In genomic region chr2:174219321-174219720, GRCh38 we compare ENCODE assay signal across 25 cellular contexts.
"Had no signal": no experiment of that assay in that cellular context is flagged by ENCODE, and none has a peak within 500 bp of the region (broad histone marks: within the 10 kb centered on the region; RNA-seq: fewer than 3 reads in every experiment).

No MANE protein-coding gene starts in this region.

- H3K9me3 Mint-ChIP-seq: dendritic cell treated with granulocyte-macrophage colony-stimulating factor and Interleukin-4, amounts not matched to agents 40 ng/mL and 50 ng/mL, for 4 days; effector memory CD8-positive, alpha-beta T cell; endodermal cell; mesothelial cell of epicardium; naive B cell; naive thymus-derived CD8-positive, alpha-beta T cell had no signal

- H3K27me3 Mint-ChIP-seq: dendritic cell treated with granulocyte-macrophage colony-stimulating factor and Interleukin-4, amounts not matched to agents 40 ng/mL and 50 ng/mL, for 4 days; effector memory CD8-positive, alpha-beta T cell; naive B cell; naive thymus-derived CD8-positive, alpha-beta T cell had no signal

- H3K27me3 ChIP-seq: esophagus squamous epithelium, gastrocnemius medialis, heart right ventricle, left lung had no signal

- H3K27ac ChIP-seq: epithelial cell of prostate, esophagus squamous epithelium, gastrocnemius medialis, heart right ventricle, left lung, lower lobe of right lung had no signal

- H3K4me3 Mint-ChIP-seq: dendritic cell treated with granulocyte-macrophage colony-stimulating factor and Interleukin-4, amounts not matched to agents 40 ng/mL and 50 ng/mL, for 4 days; effector memory CD8-positive, alpha-beta T cell; endodermal cell; mesothelial cell of epicardium; naive B cell; naive thymus-derived CD8-positive, alpha-beta T cell had no signal

- H3K27ac Mint-ChIP-seq: dendritic cell treated with granulocyte-macrophage colony-stimulating factor and Interleukin-4, amounts not matched to agents 40 ng/mL and 50 ng/mL, for 4 days; effector memory CD8-positive, alpha-beta T cell; endodermal cell; mesothelial cell of epicardium; naive thymus-derived CD8-positive, alpha-beta T cell had no signal

- DNase-seq: cortex of kidney; effector CD8-positive, alpha-beta T cell; effector memory CD8-positive, alpha-beta T cell; endodermal cell; erythroblast; esophagus squamous epithelium; foreskin fibroblast; foreskin melanocyte; gastrocnemius medialis; glutamatergic neuron; head of caudate nucleus; heart right ventricle; hippocampal formation; left cardiac atrium; left lung; left ventricle myocardium superior; lower lobe of right lung; mesenchymal stem cell; mucosa of descending colon; naive B cell; naive thymus-derived CD8-positive, alpha-beta T cell had no signal

- H3K4me3 ChIP-seq: esophagus squamous epithelium, gastrocnemius medialis, heart right ventricle, left lung, lower lobe of right lung, mucosa of descending colon had no signal

- H3K4me1 Mint-ChIP-seq: naive B cell; naive thymus-derived CD8-positive, alpha-beta T cell had no signal

- ATAC-seq: effector memory CD8-positive, alpha-beta T cell; esophagus mucosa; gastrocnemius medialis; heart right ventricle; left cardiac atrium; left lung; left ventricle myocardium superior; lower lobe of right lung; mucosa of descending colon; naive thymus-derived CD8-positive, alpha-beta T cell had no signal

- H3K4me1 ChIP-seq: esophagus squamous epithelium, gastrocnemius medialis, heart right ventricle, left lung, lower lobe of right lung had no signal
